Comparison of ENCODE assay signal across 24 cellular contexts in the genomic region with DNA sequence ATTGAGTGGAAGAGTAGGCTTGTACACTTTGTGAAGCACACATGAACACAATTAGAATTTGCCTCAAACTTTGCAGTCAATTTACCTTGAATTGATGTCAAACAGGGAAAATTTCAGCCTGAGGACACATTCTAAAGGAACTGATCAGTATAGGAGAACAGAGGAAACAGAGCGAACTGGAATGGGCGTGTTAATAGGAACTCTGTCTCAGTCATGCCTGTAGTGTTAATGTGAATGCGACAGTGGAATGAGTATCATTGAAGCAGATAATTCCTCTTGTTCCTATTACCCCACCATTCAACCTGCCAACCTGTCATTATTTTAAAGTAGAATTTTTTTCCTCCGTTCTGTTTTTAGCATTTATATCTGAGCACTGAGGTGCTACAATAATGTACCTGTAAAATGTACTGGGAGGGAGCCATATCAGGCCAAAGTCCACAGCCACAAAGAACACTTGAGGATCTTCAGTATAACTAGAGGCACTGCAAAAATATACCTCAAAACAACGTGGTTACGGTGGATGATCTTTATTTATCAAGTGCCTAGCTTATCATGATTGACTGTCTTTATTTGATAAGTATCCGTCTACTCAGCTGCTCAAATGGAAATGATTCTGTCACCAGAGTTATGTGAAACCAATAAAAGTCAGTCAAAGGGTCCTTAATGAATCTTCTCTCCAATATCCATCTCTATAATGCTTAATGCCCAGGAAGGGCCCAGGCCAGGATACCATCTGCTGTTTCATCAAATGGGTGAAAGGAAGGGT.
DNase-seq lines count a peak whose midpoint lies in the region; ATAC-seq, FAIRE-seq and TF ChIP-seq lines count a peak whose summit lies in the region.
"Had no signal": no experiment of that assay in that cellular context is flagged by ENCODE, and none has a peak within 500 bp of the region (broad histone marks: within the 10 kb centered on the region; RNA-seq: fewer than 3 reads in every experiment).

No MANE protein-coding gene starts in this region.

- no peaks in the 10 kb centered on the region for H3K79me2 ChIP-seq in neural cell (replicated peaks; ENCODE audit: insufficient read depth, low read length)

- H3F3A ChIP-seq in neural cell (ENCODE audit: insufficient read depth, low read length, poor library complexity, severe bottlenecking), result peaks cover 5% of the 10 kb centered on the region

- H2AFZ ChIP-seq in neural cell (ENCODE audit: low read depth, low read length), result no peak overlapping the region
- H2AFZ ChIP-seq: GM23338 had no signal

- peak overlapping the region; percentile 87 for H3K27ac ChIP-seq in neural cell (ENCODE audit: low read length)
- H3K27ac ChIP-seq: A549; BLaER1 treated with 17β-estradiol and CSF1 and Interleukin-3, amounts not matched to agents 10 nM and 100 nM had no signal

- no peak for ATAC-seq in HG03565 (IDR thresholded peaks at IDR 0.05; ENCODE audit: unreplicated experiment)
- ATAC-seq: A549, GM23338, HCT116 had no signal

- no peaks in the 10 kb centered on the region for H3K27me3 ChIP-seq in neural cell (ENCODE audit: insufficient read depth, low read depth, low read length)
- H3K27me3 ChIP-seq: BE2C; BLaER1 treated with 17β-estradiol and CSF1 and Interleukin-3, amounts not matched to agents 10 nM and 100 nM had no signal

- peak overlapping the region; percentile 30 for H3K9ac ChIP-seq in neural cell (ENCODE audit: low read length)
- H3K9ac ChIP-seq: BLaER1 treated with 17β-estradiol and CSF1 and Interleukin-3, amounts not matched to agents 10 nM and 100 nM had no signal

- peak overlapping the region; percentile 37 for H3K4me3 ChIP-seq in neural cell (ENCODE audit: low read length)
- H3K4me3 ChIP-seq: A549; BLaER1 treated with 17β-estradiol and CSF1 and Interleukin-3, amounts not matched to agents 10 nM and 100 nM; GM23338 had no signal

- H3K4me2 ChIP-seq in neural cell (ENCODE audit: low read length), result peak overlapping the region; percentile 27
- H3K4me2 ChIP-seq: A549; BLaER1 treated with 17β-estradiol and CSF1 and Interleukin-3, amounts not matched to agents 10 nM and 100 nM; GM23338 had no signal

- FAIRE-seq in HTR-8/SVneo (lab: Jason Lieb, UNC), result peak; percentile 23
- FAIRE-seq: A549, D721Med, GM12891, GM18507 had no signal

- no peak for TF ChIP-seq CTCF in neural cell (IDR thresholded peaks at IDR 0.05; ENCODE audit: poor library complexity, severe bottlenecking)

- no peak for TF ChIP-seq RAD21 in neural cell (conservative IDR thresholded peaks at IDR 0.05)

- H3K36me3 ChIP-seq in neural cell (ENCODE audit: insufficient read depth, low read length), result no peaks in the 10 kb centered on the region
- H3K36me3 ChIP-seq: BE2C; BLaER1 treated with 17β-estradiol and CSF1 and Interleukin-3, amounts not matched to agents 10 nM and 100 nM had no signal

- no peaks in the 10 kb centered on the region for H3K9me3 ChIP-seq in neural cell (ENCODE audit: low read length)
- H3K9me3 ChIP-seq: A549, BE2C had no signal

- peak; percentile 89 for TF ChIP-seq EP300 in neural cell (conservative IDR thresholded peaks at IDR 0.05; ENCODE audit: poor library complexity, severe bottlenecking)

- no peaks in the 10 kb centered on the region for H4K20me1 ChIP-seq in neural cell (ENCODE audit: insufficient read depth)
- H4K20me1 ChIP-seq: BLaER1 treated with 17β-estradiol and CSF1 and Interleukin-3, amounts not matched to agents 10 nM and 100 nM had no signal

- H3K9me2 ChIP-seq in neural cell (ENCODE audit: insufficient read depth, low read length), result no peaks in the 10 kb centered on the region

- no peak for DNase-seq in HTR-8/SVneo (ENCODE audit: insufficient read length, low spot score)
- peak; percentile 67 for DNase-seq in NCI-H69 (lab: John Stamatoyannopoulos, UW)
- DNase-seq in HUDEP-2 (lab: John Stamatoyannopoulos, UW; ENCODE audit: unreplicated experiment in 76 of 76), result no peak
- no peak for DNase-seq in middle frontal gyrus (ENCODE audit: extremely low spot score, low spot score)
- DNase-seq: 8988T; ACHN; AML-193; BE2C; CD4-positive, alpha-beta T cell; CD8-positive, alpha-beta memory T cell; DMS 273 treated with DMSO at 0.1 percent for 48 hours; DMS79 treated with DMSO at 0.1 percent for 48 hours; GF-D8; H9; HFFc6 had no signal

TF ChIP-seq in neural cell, 6 proteins besides CTCF, POLR2A, EP300 and RAD21:
- TF ChIP-seq SMC3 (conservative IDR thresholded peaks at IDR 0.05; ENCODE audit: poor library complexity), result no peak
- TF ChIP-seq, protein P1, sequence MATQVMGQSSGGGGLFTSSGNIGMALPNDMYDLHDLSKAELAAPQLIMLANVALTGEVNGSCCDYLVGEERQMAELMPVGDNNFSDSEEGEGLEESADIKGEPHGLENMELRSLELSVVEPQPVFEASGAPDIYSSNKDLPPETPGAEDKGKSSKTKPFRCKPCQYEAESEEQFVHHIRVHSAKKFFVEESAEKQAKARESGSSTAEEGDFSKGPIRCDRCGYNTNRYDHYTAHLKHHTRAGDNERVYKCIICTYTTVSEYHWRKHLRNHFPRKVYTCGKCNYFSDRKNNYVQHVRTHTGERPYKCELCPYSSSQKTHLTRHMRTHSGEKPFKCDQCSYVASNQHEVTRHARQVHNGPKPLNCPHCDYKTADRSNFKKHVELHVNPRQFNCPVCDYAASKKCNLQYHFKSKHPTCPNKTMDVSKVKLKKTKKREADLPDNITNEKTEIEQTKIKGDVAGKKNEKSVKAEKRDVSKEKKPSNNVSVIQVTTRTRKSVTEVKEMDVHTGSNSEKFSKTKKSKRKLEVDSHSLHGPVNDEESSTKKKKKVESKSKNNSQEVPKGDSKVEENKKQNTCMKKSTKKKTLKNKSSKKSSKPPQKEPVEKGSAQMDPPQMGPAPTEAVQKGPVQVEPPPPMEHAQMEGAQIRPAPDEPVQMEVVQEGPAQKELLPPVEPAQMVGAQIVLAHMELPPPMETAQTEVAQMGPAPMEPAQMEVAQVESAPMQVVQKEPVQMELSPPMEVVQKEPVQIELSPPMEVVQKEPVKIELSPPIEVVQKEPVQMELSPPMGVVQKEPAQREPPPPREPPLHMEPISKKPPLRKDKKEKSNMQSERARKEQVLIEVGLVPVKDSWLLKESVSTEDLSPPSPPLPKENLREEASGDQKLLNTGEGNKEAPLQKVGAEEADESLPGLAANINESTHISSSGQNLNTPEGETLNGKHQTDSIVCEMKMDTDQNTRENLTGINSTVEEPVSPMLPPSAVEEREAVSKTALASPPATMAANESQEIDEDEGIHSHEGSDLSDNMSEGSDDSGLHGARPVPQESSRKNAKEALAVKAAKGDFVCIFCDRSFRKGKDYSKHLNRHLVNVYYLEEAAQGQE (IDR thresholded peaks at IDR 0.05; ENCODE audit: borderline replicate concordance), result peak; percentile 94
- no peak for TF ChIP-seq EZH2 (IDR thresholded peaks at IDR 0.05; ENCODE audit: borderline replicate concordance, insufficient read depth, low read length, poor library complexity, severe bottlenecking)
- peak; percentile 41 for TF ChIP-seq POLR2AphosphoS5 (IDR thresholded peaks at IDR 0.05)
- TF ChIP-seq MXI1 (conservative IDR thresholded peaks at IDR 0.05; ENCODE audit: poor library complexity, severe bottlenecking), result no peak
- TF ChIP-seq TAF1 (IDR thresholded peaks at IDR 0.05; ENCODE audit: low read depth), result no peak
TF ChIP-seq in neural cell: peak in this region for 2.
